18 cellular contexts compared by ENCODE assay signal in genomic region chr3:131163-131889, GRCh38.
DNase-seq lines count a peak whose midpoint lies in the region; ATAC-seq and TF ChIP-seq lines count a peak whose summit lies in the region.
"Had no signal": no experiment of that assay in that cellular context is flagged by ENCODE, and none has a peak within 500 bp of the region (broad histone marks: within the 10 kb centered on the region; RNA-seq: fewer than 3 reads in every experiment).

No MANE protein-coding gene starts in this region.

- H3K27ac Mint-ChIP-seq in glutamatergic neuron (ENCODE audit: unreplicated experiment), result peak overlapping the region; percentile 85
- no peak overlapping the region for H3K27ac Mint-ChIP-seq in stimulated activated naive B cell treated with anti-CD40 and anti-IgM and Interleukin-4, amounts not matched to agents 10 μg/mL and 1 μg/mL and 100 μg/mL, for 72 hours
- H3K27ac Mint-ChIP-seq: activated CD4-positive, alpha-beta T cell treated with anti-CD3 and anti-CD28 coated beads for 36 hours; naive B cell had no signal

- DNase-seq in COR-L47 (lab: John Stamatoyannopoulos, UW) (peak; percentile 51), NCI-H1092 (lab: John Stamatoyannopoulos, UW) (peak; percentile 9), NCI-H2227 treated with DMSO at 0.1 percent for 48 hours (lab: John Stamatoyannopoulos, UW) (peak; percentile 16), glutamatergic neuron (no peak)
- no peak for DNase-seq in stimulated activated naive B cell treated with anti-CD40 and anti-IgM and Interleukin-4, amounts not matched to agents 10 μg/mL and 1 μg/mL and 100 μg/mL, for 72 hours
- DNase-seq: activated CD4-positive, alpha-beta T cell treated with anti-CD3 and anti-CD28 coated beads for 36 hours; activated gamma-delta T cell; activated T-cell treated with anti-CD3 and anti-CD28 coated beads, Interleukin-2, amount 50 U/mL, for 1 hour; effector CD4-positive, alpha-beta T cell; naive B cell; NCI-H1436; NCI-H446 treated with DMSO at 0.1 percent for 48 hours; nucleus accumbens; SK-N-SH; trophoblast cell had no signal

- H3K4me1 Mint-ChIP-seq in glutamatergic neuron (ENCODE audit: low read depth, unreplicated experiment), result peaks cover 17% of the 10 kb centered on the region
- H3K4me1 Mint-ChIP-seq in stimulated activated naive B cell treated with anti-CD40 and anti-IgM and Interleukin-4, amounts not matched to agents 10 μg/mL and 1 μg/mL and 100 μg/mL, for 72 hours, result no peaks in the 10 kb centered on the region
- H3K4me1 Mint-ChIP-seq: activated CD4-positive, alpha-beta T cell treated with anti-CD3 and anti-CD28 coated beads for 36 hours had no signal

- H3K36me3 Mint-ChIP-seq in glutamatergic neuron (ENCODE audit: unreplicated experiment), result no peaks in the 10 kb centered on the region
- H3K36me3 Mint-ChIP-seq in stimulated activated naive B cell treated with anti-CD40 and anti-IgM and Interleukin-4, amounts not matched to agents 10 μg/mL and 1 μg/mL and 100 μg/mL, for 72 hours, result no peaks in the 10 kb centered on the region
- H3K36me3 Mint-ChIP-seq: naive B cell had no signal

- peak overlapping the region; percentile 39 for H3K4me3 Mint-ChIP-seq in glutamatergic neuron (ENCODE audit: unreplicated experiment)
- H3K4me3 Mint-ChIP-seq in stimulated activated naive B cell treated with anti-CD40 and anti-IgM and Interleukin-4, amounts not matched to agents 10 μg/mL and 1 μg/mL and 100 μg/mL, for 72 hours, result no peak overlapping the region
- H3K4me3 Mint-ChIP-seq: activated CD4-positive, alpha-beta T cell treated with anti-CD3 and anti-CD28 coated beads for 36 hours; naive B cell had no signal

- H3K27me3 Mint-ChIP-seq in glutamatergic neuron (ENCODE audit: unreplicated experiment), result no peaks in the 10 kb centered on the region
- peaks cover 0 to 3% of the 10 kb centered on the region in 2 donors for H3K27me3 Mint-ChIP-seq in stimulated activated naive B cell treated with anti-CD40 and anti-IgM and Interleukin-4, amounts not matched to agents 10 μg/mL and 1 μg/mL and 100 μg/mL, for 72 hours
- H3K27me3 Mint-ChIP-seq: activated CD4-positive, alpha-beta T cell treated with anti-CD3 and anti-CD28 coated beads for 36 hours had no signal

- peaks cover 2% of the 10 kb centered on the region for H3K9me3 Mint-ChIP-seq in glutamatergic neuron (ENCODE audit: unreplicated experiment)
- peaks cover 0 to 3% of the 10 kb centered on the region in 2 donors for H3K9me3 Mint-ChIP-seq in stimulated activated naive B cell treated with anti-CD40 and anti-IgM and Interleukin-4, amounts not matched to agents 10 μg/mL and 1 μg/mL and 100 μg/mL, for 72 hours

- no peak for ATAC-seq in GM19324 (IDR thresholded peaks at IDR 0.05; ENCODE audit: low FRiP score, unreplicated experiment)
- ATAC-seq in HG03342 (IDR thresholded peaks at IDR 0.05; ENCODE audit: unreplicated experiment), result no peak
- no peak for ATAC-seq in stimulated activated naive B cell treated with anti-CD40 and anti-IgM and Interleukin-4, amounts not matched to agents 10 μg/mL and 1 μg/mL and 100 μg/mL, for 72 hours (replicated peaks)
- no peak for ATAC-seq in HG02938 (IDR thresholded peaks at IDR 0.05; ENCODE audit: unreplicated experiment)
- ATAC-seq: activated CD4-positive, alpha-beta T cell treated with anti-CD3 and anti-CD28 coated beads for 36 hours had no signal

- TF ChIP-seq CTCF in glutamatergic neuron (IDR thresholded peaks at IDR 0.05; ENCODE audit: partially characterized antibody, unreplicated experiment), result no peak

Comparison
In these comparisons a context has a peak if more than half of its experiments do, and no peak if none do; other contexts are left out.
1. DNase-seq: peak in COR-L47 (single experiment), NCI-H1092 (single experiment) and NCI-H2227 treated with DMSO at 0.1 percent for 48 hours (single experiment); none in glutamatergic neuron (single experiment) and stimulated activated naive B cell treated with anti-CD40 and anti-IgM and Interleukin-4, amounts not matched to agents 10 μg/mL and 1 μg/mL and 100 μg/mL, for 72 hours (single experiment).